ENCODE assay signal across 8 cellular contexts in genomic region chr1:33081554-33082305, GRCh38. TPM values are rescaled to one million over a fixed set of nuclear protein-coding genes. Genes with fewer than 3 reads are reported as not detected.
DNase-seq lines count a peak whose midpoint lies in the region; ATAC-seq and TF ChIP-seq lines count a peak whose summit lies in the region.

No MANE protein-coding gene starts in this region.

- H3K4me3 ChIP-seq in urinary bladder (ENCODE audit: low read depth, low read length), result peak overlapping the region; percentile 57

- no peaks in the 10 kb centered on the region for H3K4me1 ChIP-seq in urinary bladder (ENCODE audit: insufficient read depth)

- H3K9me3 Mint-ChIP-seq in chondrocyte (ENCODE audit: low read depth), result no peaks in the 10 kb centered on the region

- H3K4me1 Mint-ChIP-seq in chondrocyte (ENCODE audit: low read depth), result peaks cover 17% of the 10 kb centered on the region

- intact Hi-C loops in Right ventricle myocardium superior (cut with DNase I), result loop anchor here (10.0 kb wide), 1 partner anchor 147 kb away; no protein-coding TSS in a partner anchor
- intact Hi-C loops in cardiac septum (cut with DNase I), result loop anchor here (2.0 kb wide), 1 partner anchor 149 kb away; no protein-coding TSS in a partner anchor

- H3K27ac ChIP-seq in urinary bladder (ENCODE audit: low read depth), result no peak overlapping the region

- ATAC-seq in Right ventricle myocardium superior (ENCODE audit: poor library complexity) (peak; percentile 7), GM21529 (IDR thresholded peaks at IDR 0.05; ENCODE audit: unreplicated experiment) (no peak), GM19351 (IDR thresholded peaks at IDR 0.05; ENCODE audit: unreplicated experiment) (no peak)

- 5% methylated on average over 35 of the region's 35 CpGs for WGBS in urinary bladder

- no peaks in the 10 kb centered on the region for H3K36me3 ChIP-seq in urinary bladder (ENCODE audit: insufficient read depth)

- H3K36me3 Mint-ChIP-seq in chondrocyte (ENCODE audit: low read depth), result no peaks in the 10 kb centered on the region

- peak overlapping the region; percentile 78 for H3K4me3 Mint-ChIP-seq in chondrocyte (ENCODE audit: unreplicated experiment)

- DNase-seq in Right ventricle myocardium superior (no peak), cardiac septum (ENCODE audit: low spot score) (no peak), chondrocyte (ENCODE audit: low spot score) (no peak), midbrain (lab: John Stamatoyannopoulos, UW) (peak; percentile 8), GM10266 (ENCODE audit: extremely low spot score) (no peak)

- TF ChIP-seq CTCF in chondrocyte (IDR thresholded peaks at IDR 0.05) (no peak), GM10266 (IDR thresholded peaks at IDR 0.05; ENCODE audit: control insufficient read depth, insufficient read depth, low read depth, missing control alignments) (no peak)

- no peaks in the 10 kb centered on the region for H3K27me3 Mint-ChIP-seq in chondrocyte (ENCODE audit: low read depth)

- H3K27ac Mint-ChIP-seq in chondrocyte (ENCODE audit: unreplicated experiment), result no peak overlapping the region

RNA-seq across cellular contexts. Expression of gene AZIN2, which starts 0.8 kb away (rescaled TPM):
- total RNA-seq in Right ventricle myocardium superior (1.9 TPM), cardiac septum (5.8 TPM), chondrocyte (3.5 to 12.4 TPM (median 5.8 TPM) in 3 replicates), urinary bladder (9.6 TPM)
- polyA plus RNA-seq in urinary bladder, result 3.1 TPM

RNA-seq across cellular contexts. Expression of gene AK2, which starts 45.0 kb away (rescaled TPM):
- 124 TPM for total RNA-seq in Right ventricle myocardium superior
- 99.8 TPM for total RNA-seq in cardiac septum
- 86.1 to 98.9 TPM (median 94.9 TPM) in 3 replicates for total RNA-seq in chondrocyte
- total RNA-seq in urinary bladder, result 79.1 TPM
- polyA plus RNA-seq in urinary bladder, result 83.1 TPM
